ENCODE assay signal across 1 cellular context in the genomic region with DNA sequence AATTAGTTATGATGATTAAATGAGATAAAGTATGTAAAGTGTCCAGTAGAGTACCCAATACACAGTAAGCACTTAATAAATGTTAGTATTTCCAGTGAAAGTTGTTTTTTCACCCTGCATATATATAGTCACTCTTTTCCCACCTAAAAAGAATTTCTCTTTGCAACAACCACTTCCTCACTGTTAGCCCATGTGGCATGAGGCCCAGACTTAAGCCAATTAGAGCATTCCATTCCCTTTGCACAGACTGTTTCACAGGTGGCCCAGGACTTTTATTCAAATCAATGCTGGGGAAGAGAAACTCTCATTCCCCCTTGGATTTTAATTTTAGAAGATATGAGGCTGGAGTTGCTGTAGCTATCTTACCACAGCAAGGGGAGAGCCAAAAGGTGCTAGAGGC.
TF ChIP-seq lines count a peak whose summit lies in the region.

No MANE protein-coding gene starts in this region.

TF ChIP-seq in HEK293, 187 proteins besides CTCF, POLR2A, EP300 and RAD21:
- TF ChIP-seq OSR2 (tag by site-specific recombination; IDR thresholded peaks at IDR 0.05) = no peak
- peak; percentile 78 for TF ChIP-seq PRDM1 (tag by site-specific recombination; IDR thresholded peaks at IDR 0.05)
- no peak for TF ChIP-seq EGR2 (tag by site-specific recombination; IDR thresholded peaks at IDR 0.05; ENCODE audit: low read depth)
- TF ChIP-seq PRDM10 (tag by site-specific recombination; IDR thresholded peaks at IDR 0.05) = peak; percentile 89
- TF ChIP-seq ZBTB1 (tag by site-specific recombination; IDR thresholded peaks at IDR 0.05) = no peak
- TF ChIP-seq, protein P1, sequence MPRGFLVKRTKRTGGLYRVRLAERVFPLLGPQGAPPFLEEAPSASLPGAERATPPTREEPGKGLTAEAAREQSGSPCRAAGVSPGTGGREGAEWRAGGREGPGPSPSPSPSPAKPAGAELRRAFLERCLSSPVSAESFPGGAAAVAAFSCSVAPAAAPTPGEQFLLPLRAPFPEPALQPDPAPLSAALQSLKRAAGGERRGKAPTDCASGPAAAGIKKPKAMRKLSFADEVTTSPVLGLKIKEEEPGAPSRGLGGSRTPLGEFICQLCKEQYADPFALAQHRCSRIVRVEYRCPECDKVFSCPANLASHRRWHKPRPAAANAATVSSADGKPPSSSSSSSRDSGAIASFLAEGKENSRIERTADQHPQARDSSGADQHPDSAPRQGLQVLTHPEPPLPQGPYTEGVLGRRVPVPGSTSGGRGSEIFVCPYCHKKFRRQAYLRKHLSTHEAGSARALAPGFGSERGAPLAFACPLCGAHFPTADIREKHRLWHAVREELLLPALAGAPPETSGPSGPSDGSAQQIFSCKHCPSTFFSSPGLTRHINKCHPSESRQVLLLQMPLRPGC (tag by site-specific recombination; IDR thresholded peaks at IDR 0.05) = no peak
- TF ChIP-seq ZNF174 (tag by site-specific recombination; IDR thresholded peaks at IDR 0.05) = no peak
- TF ChIP-seq, protein P2, sequence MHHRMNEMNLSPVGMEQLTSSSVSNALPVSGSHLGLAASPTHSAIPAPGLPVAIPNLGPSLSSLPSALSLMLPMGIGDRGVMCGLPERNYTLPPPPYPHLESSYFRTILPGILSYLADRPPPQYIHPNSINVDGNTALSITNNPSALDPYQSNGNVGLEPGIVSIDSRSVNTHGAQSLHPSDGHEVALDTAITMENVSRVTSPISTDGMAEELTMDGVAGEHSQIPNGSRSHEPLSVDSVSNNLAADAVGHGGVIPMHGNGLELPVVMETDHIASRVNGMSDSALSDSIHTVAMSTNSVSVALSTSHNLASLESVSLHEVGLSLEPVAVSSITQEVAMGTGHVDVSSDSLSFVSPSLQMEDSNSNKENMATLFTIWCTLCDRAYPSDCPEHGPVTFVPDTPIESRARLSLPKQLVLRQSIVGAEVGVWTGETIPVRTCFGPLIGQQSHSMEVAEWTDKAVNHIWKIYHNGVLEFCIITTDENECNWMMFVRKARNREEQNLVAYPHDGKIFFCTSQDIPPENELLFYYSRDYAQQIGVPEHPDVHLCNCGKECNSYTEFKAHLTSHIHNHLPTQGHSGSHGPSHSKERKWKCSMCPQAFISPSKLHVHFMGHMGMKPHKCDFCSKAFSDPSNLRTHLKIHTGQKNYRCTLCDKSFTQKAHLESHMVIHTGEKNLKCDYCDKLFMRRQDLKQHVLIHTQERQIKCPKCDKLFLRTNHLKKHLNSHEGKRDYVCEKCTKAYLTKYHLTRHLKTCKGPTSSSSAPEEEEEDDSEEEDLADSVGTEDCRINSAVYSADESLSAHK (tag by site-specific recombination; IDR thresholded peaks at IDR 0.05) = peak; percentile 92
- peak; percentile 54; the same call in 1 of the 2 replicates for TF ChIP-seq MYNN (tag by site-specific recombination; IDR thresholded peaks at IDR 0.05; ENCODE audit: borderline replicate concordance)
- peak; percentile 43 for TF ChIP-seq ZNF335 (tag by site-specific recombination; conservative IDR thresholded peaks at IDR 0.05)
